8 cellular contexts compared by ENCODE assay signal in genomic region chr10:24556746-24557742, GRCh38.
DNase-seq lines count a peak whose midpoint lies in the region; ATAC-seq, FAIRE-seq and TF ChIP-seq lines count a peak whose summit lies in the region.

No MANE protein-coding gene starts in this region.

- no peak overlapping the region for H3K27ac ChIP-seq in Karpas-422 (ENCODE audit: low read length)

- H3K4me3 Mint-ChIP-seq in progenitor cell of endocrine pancreas (ENCODE audit: low read depth) = no peak overlapping the region
- no peak overlapping the region for H3K4me3 Mint-ChIP-seq in activated T-helper 2 cell treated with anti-CD3 and anti-CD28 coated beads, Interferon-gamma antibody, Interleukin-2, Interleukin-4, amounts not matched to agents 10 μg/mL and 5 μg/mL and 100 μg/mL, durations not matched to agents 14 hours and 24 hours and 36 hours (ENCODE audit: low read depth)

- peak; percentile 65 for DNase-seq in DMS 273 (lab: John Stamatoyannopoulos, UW; ENCODE audit: unreplicated experiment)
- peak; percentile 74 for DNase-seq in Karpas-422
- peak; percentile 19 to 49 for DNase-seq in frontal cortex (ENCODE audit: low spot score in 2 of 2)
- DNase-seq in progenitor cell of endocrine pancreas (ENCODE audit: low spot score, unreplicated experiment) = no peak
- no peak for DNase-seq in activated T-helper 2 cell treated with anti-CD3 and anti-CD28 coated beads, Interferon-gamma antibody, Interleukin-2, Interleukin-4, amounts not matched to agents 10 μg/mL and 5 μg/mL and 100 μg/mL, durations not matched to agents 14 hours and 24 hours and 36 hours (ENCODE audit: low spot score)
- DNase-seq in NCI-H187 treated with DMSO at 0.1 percent for 48 hours (lab: John Stamatoyannopoulos, UW) = no peak

- H3K36me3 Mint-ChIP-seq in progenitor cell of endocrine pancreas (ENCODE audit: insufficient read depth) = peaks cover 1% of the 10 kb centered on the region
- H3K36me3 Mint-ChIP-seq in activated T-helper 2 cell treated with anti-CD3 and anti-CD28 coated beads, Interferon-gamma antibody, Interleukin-2, Interleukin-4, amounts not matched to agents 10 μg/mL and 5 μg/mL and 100 μg/mL, durations not matched to agents 14 hours and 24 hours and 36 hours (ENCODE audit: low read depth) = no peaks in the 10 kb centered on the region

- H3K4me3 ChIP-seq in Karpas-422 (ENCODE audit: low read length) = no peak overlapping the region

- no peaks in the 10 kb centered on the region for H3K4me1 ChIP-seq in Karpas-422 (ENCODE audit: low read length)

- H3K4me2 ChIP-seq in Karpas-422 (ENCODE audit: low read depth, low read length, poor library complexity, severe bottlenecking) = no peak overlapping the region

- H3K27me3 ChIP-seq in Karpas-422 (ENCODE audit: low read length) = no peaks in the 10 kb centered on the region

- intact Hi-C loops in activated T-helper 2 cell treated with anti-CD3 and anti-CD28 coated beads, Interferon-gamma antibody, Interleukin-2, Interleukin-4, amounts not matched to agents 10 μg/mL and 5 μg/mL and 100 μg/mL, durations not matched to agents 14 hours and 24 hours and 36 hours (cut with micrococcal nuclease) = no loop called here

- peak; percentile 84 for TF ChIP-seq CTCF in progenitor cell of endocrine pancreas (IDR thresholded peaks at IDR 0.05; ENCODE audit: unreplicated experiment)

- no peaks in the 10 kb centered on the region for H3K79me2 ChIP-seq in Karpas-422 (ENCODE audit: low read length)

- no peaks in the 10 kb centered on the region for H3K9me3 ChIP-seq in Karpas-422 (ENCODE audit: low read length)

- H3K4me1 Mint-ChIP-seq in progenitor cell of endocrine pancreas (ENCODE audit: low read depth) = peaks cover 9% of the 10 kb centered on the region
- peaks cover 5% of the 10 kb centered on the region for H3K4me1 Mint-ChIP-seq in activated T-helper 2 cell treated with anti-CD3 and anti-CD28 coated beads, Interferon-gamma antibody, Interleukin-2, Interleukin-4, amounts not matched to agents 10 μg/mL and 5 μg/mL and 100 μg/mL, durations not matched to agents 14 hours and 24 hours and 36 hours (ENCODE audit: low read depth)

- peak; percentile 58 for ATAC-seq in GM18870 (IDR thresholded peaks at IDR 0.05; ENCODE audit: unreplicated experiment)

- no peaks in the 10 kb centered on the region for H3K9me3 Mint-ChIP-seq in progenitor cell of endocrine pancreas (ENCODE audit: low read depth)
- H3K9me3 Mint-ChIP-seq in activated T-helper 2 cell treated with anti-CD3 and anti-CD28 coated beads, Interferon-gamma antibody, Interleukin-2, Interleukin-4, amounts not matched to agents 10 μg/mL and 5 μg/mL and 100 μg/mL, durations not matched to agents 14 hours and 24 hours and 36 hours = no peaks in the 10 kb centered on the region

- no peaks in the 10 kb centered on the region for H3K36me3 ChIP-seq in Karpas-422 (ENCODE audit: insufficient read depth, low read length)

- H2AFZ ChIP-seq in Karpas-422 (ENCODE audit: low read length) = no peak overlapping the region

- H3K27me3 Mint-ChIP-seq in progenitor cell of endocrine pancreas = no peaks in the 10 kb centered on the region
- H3K27me3 Mint-ChIP-seq in activated T-helper 2 cell treated with anti-CD3 and anti-CD28 coated beads, Interferon-gamma antibody, Interleukin-2, Interleukin-4, amounts not matched to agents 10 μg/mL and 5 μg/mL and 100 μg/mL, durations not matched to agents 14 hours and 24 hours and 36 hours (ENCODE audit: low read depth) = no peaks in the 10 kb centered on the region

- no peaks in the 10 kb centered on the region for H3K9me2 ChIP-seq in Karpas-422 (replicated peaks; ENCODE audit: insufficient read depth, low read length)

- no peak overlapping the region for H3K9ac ChIP-seq in Karpas-422 (ENCODE audit: low read length)

- H3K27ac Mint-ChIP-seq in progenitor cell of endocrine pancreas = peak overlapping the region; percentile 33
- no peak overlapping the region for H3K27ac Mint-ChIP-seq in activated T-helper 2 cell treated with anti-CD3 and anti-CD28 coated beads, Interferon-gamma antibody, Interleukin-2, Interleukin-4, amounts not matched to agents 10 μg/mL and 5 μg/mL and 100 μg/mL, durations not matched to agents 14 hours and 24 hours and 36 hours

- FAIRE-seq in TTC549 (lab: Jason Lieb, UNC) (peak; percentile 17), frontal cortex (lab: Jason Lieb, UNC) (peak; percentile 8)

- no peaks in the 10 kb centered on the region for H4K20me1 ChIP-seq in Karpas-422 (ENCODE audit: insufficient read depth, low read depth, low read length)

Comparison
In these comparisons a context has a peak if more than half of its experiments do, and no peak if none do; other contexts are left out.
1. DNase-seq: peak in DMS 273 (single experiment), Karpas-422 (single experiment) and frontal cortex (2 of 2); none in progenitor cell of endocrine pancreas (single experiment), activated T-helper 2 cell treated with anti-CD3 and anti-CD28 coated beads, Interferon-gamma antibody, Interleukin-2, Interleukin-4, amounts not matched to agents 10 μg/mL and 5 μg/mL and 100 μg/mL, durations not matched to agents 14 hours and 24 hours and 36 hours (single experiment) and NCI-H187 treated with DMSO at 0.1 percent for 48 hours (single experiment).